In genomic region chr1:99107680-99108079, GRCh38 we compare ENCODE assay signal across 1 cellular context.
A peak's percentile ranks its signal among the peaks of the same experiment; 100 is the strongest.
TF ChIP-seq lines count a peak whose summit lies in the region.

No MANE protein-coding gene starts in this region.

TF ChIP-seq in K562, 482 proteins besides CTCF, POLR2A, EP300 and RAD21 (continued from another document):
- TF ChIP-seq NKRF (IDR thresholded peaks at IDR 0.05; ENCODE audit: borderline replicate concordance) (no peak), HNRNPH1 (optimal IDR thresholded peaks at IDR 0.05; ENCODE audit: low read depth, low read length) (no peak), GTF2B (IDR thresholded peaks at IDR 0.05; ENCODE audit: extremely low read depth, insufficient read length) (no peak), CREB1 (IDR thresholded peaks at IDR 0.05) (no peak), CREB1 (CRISPR knock-in tag; IDR thresholded peaks at IDR 0.05) (no peak), PPARD (CRISPR knock-in tag; IDR thresholded peaks at IDR 0.05) (no peak), ZBTB5 (IDR thresholded peaks at IDR 0.05) (no peak), JUND (IDR thresholded peaks at IDR 0.05; ENCODE audit: borderline replicate concordance, low read depth, low read length) (no peak), JUND (tag; IDR thresholded peaks at IDR 0.05; ENCODE audit: borderline replicate concordance, low read depth, low read length) (peak; percentile 17; the same call in 1 of the 3 replicates), SMARCC2 (IDR thresholded peaks at IDR 0.05; ENCODE audit: low read depth) (no peak), MLX (CRISPR knock-in tag; conservative IDR thresholded peaks at IDR 0.05) (no peak), ZNF318 (IDR thresholded peaks at IDR 0.05; ENCODE audit: borderline replicate concordance in 1 of 2, low read depth in 1 of 2) (no peak), ESRRB (CRISPR knock-in tag; IDR thresholded peaks at IDR 0.05; ENCODE audit: borderline replicate concordance) (no peak), RNF2 (IDR thresholded peaks at IDR 0.05) (no peak), BHLHE40 (IDR thresholded peaks at IDR 0.05; ENCODE audit: low read length) (no peak), CBX3 (IDR thresholded peaks at IDR 0.05; ENCODE audit: borderline replicate concordance in 1 of 2, low read length in 2 of 2) (no peak), JUNB (CRISPR knock-in tag; conservative IDR thresholded peaks at IDR 0.05) (0 out of 2 replicates have a peak, but pooled peaks have one; percentile 25), MITF (IDR thresholded peaks at IDR 0.05) (no peak), TAL1 (IDR thresholded peaks at IDR 0.05) (no peak), ATF1 (CRISPR knock-in tag; IDR thresholded peaks at IDR 0.05) (no peak), ATF1 (tag; IDR thresholded peaks at IDR 0.05) (peak; percentile 25; the same call in 1 of the 2 replicates), GATA2 (CRISPR knock-in tag; IDR thresholded peaks at IDR 0.05) (no peak), MAFF (IDR thresholded peaks at IDR 0.05; ENCODE audit: low read length) (peak; percentile 28; the same call in 1 of the 2 replicates), SLC30A9 (CRISPR knock-in tag; IDR thresholded peaks at IDR 0.05) (no peak), HDAC8 (tag; IDR thresholded peaks at IDR 0.05) (no peak), ZNF174 (CRISPR knock-in tag; IDR thresholded peaks at IDR 0.05) (no peak)
